Comparison of ENCODE assay signal across 23 cellular contexts in genomic region chr13:112824429-112824828, GRCh38.
DNase-seq lines count a peak whose midpoint lies in the region; ATAC-seq, FAIRE-seq and TF ChIP-seq lines count a peak whose summit lies in the region.
"Had no signal": no experiment of that assay in that cellular context is flagged by ENCODE, and none has a peak within 500 bp of the region (broad histone marks: within the 10 kb centered on the region; RNA-seq: fewer than 3 reads in every experiment).

No MANE protein-coding gene starts in this region.

- in situ Hi-C loops in HepG2 (cut with HindIII; ENCODE audit: extremely low pct_ligation_motif_present, low pct_unique_long_range_greater_than_20kb): no loop called here

- no peak overlapping the region for H3K9ac ChIP-seq in HepG2 (ENCODE audit: insufficient read depth, low read depth, low read length)

- H4K20me1 ChIP-seq in HepG2 (ENCODE audit: insufficient read depth, low read length) (no peaks in the 10 kb centered on the region), hepatocyte (ENCODE audit: insufficient read depth, poor library complexity, severe bottlenecking) (no peaks in the 10 kb centered on the region)

- no peak for TF ChIP-seq POLR2A in HepG2 (IDR thresholded peaks at IDR 0.05; ENCODE audit: insufficient read depth in 1 of 2, low read depth in 2 of 2, low read length in 2 of 2)

- no peak overlapping the region for H3K4me2 ChIP-seq in HepG2 (ENCODE audit: low read depth, low read length)
- H3K4me2 ChIP-seq in hepatocyte: no peak overlapping the region

- POLR2A ChIA-PET in HepG2 (lab: Yijun Ruan, JAX): no interaction called here

- no peak for TF ChIP-seq RAD21 in HepG2 (CRISPR knock-in tag; IDR thresholded peaks at IDR 0.05)

- CTCF ChIA-PET in HepG2 (lab: Yijun Ruan, JAX; ENCODE audit: low intra/inter-chr PET ratio, low total read pairs): no interaction called here

- H3K27me3 Mint-ChIP-seq in nephron progenitor cell (ENCODE audit: low read depth, poor library complexity): peaks cover 5% of the 10 kb centered on the region
- H3K27me3 Mint-ChIP-seq: B cell; CD4-positive, alpha-beta memory T cell had no signal

- no peak for FAIRE-seq in HepG2 (lab: Jason Lieb, UNC)
- FAIRE-seq: A204.1, GM12891, GM18507 had no signal

- no peaks in the 10 kb centered on the region for H3K4me1 Mint-ChIP-seq in nephron progenitor cell
- H3K4me1 Mint-ChIP-seq: B cell; CD4-positive, alpha-beta memory T cell had no signal

- no peak overlapping the region for H3K4me3 Mint-ChIP-seq in nephron progenitor cell
- H3K4me3 Mint-ChIP-seq: B cell; CD4-positive, alpha-beta memory T cell; HFFc6 had no signal

- no peaks in the 10 kb centered on the region for H3K9me2 ChIP-seq in hepatocyte (replicated peaks; ENCODE audit: insufficient read depth)

- peak; percentile 13 for DNase-seq in activated CD8-positive, alpha-beta memory T cell treated with anti-CD3 and anti-CD28 coated beads, Interleukin-2, amount 50 U/mL, for 48 hours
- no peak for DNase-seq in activated CD8-positive, alpha-beta memory T cell treated with anti-CD3 and anti-CD28 coated beads for 24 hours
- DNase-seq in dermis blood vessel endothelial cell (peak; percentile 17), HepG2 (ENCODE audit: low spot score) (no peak), posterior vena cava (ENCODE audit: low spot score) (peak; percentile 66), NCI-H345 (lab: John Stamatoyannopoulos, UW) (no peak), nephron progenitor cell (no peak), hepatocyte (ENCODE audit: low spot score) (no peak)
- DNase-seq: C1 segment of cervical spinal cord; Calu3; CD4-positive, alpha-beta memory T cell; COR-L47; DMS53; DMS79 treated with DMSO at 0.1 percent for 48 hours; GF-D8; GOT3; HFFc6 had no signal

- BruUV-seq in HepG2 (replicated peaks; lab: Mats Ljungman, UMichigan): no TSS peak

- no peak overlapping the region for H3K27ac Mint-ChIP-seq in nephron progenitor cell
- H3K27ac Mint-ChIP-seq: B cell; CD4-positive, alpha-beta memory T cell; HFFc6 had no signal

- intact Hi-C loops in HepG2 (cut with micrococcal nuclease; ENCODE audit: unreplicated experiment): no loop called here
- intact Hi-C loops in posterior vena cava (cut with DNase I): no loop called here

- H3K27ac ChIP-seq in HepG2 (ENCODE audit: extremely low read length, insufficient read depth, low read length) (no peak overlapping the region), hepatocyte (no peak overlapping the region)
- H3K27ac ChIP-seq: 22Rv1 had no signal

- no peaks in the 10 kb centered on the region for H3K4me1 ChIP-seq in HepG2 (ENCODE audit: insufficient read depth, low read length)
- no peaks in the 10 kb centered on the region for H3K4me1 ChIP-seq in hepatocyte (ENCODE audit: insufficient read depth)
- H3K4me1 ChIP-seq: HAP-1 had no signal

- no peaks in the 10 kb centered on the region for H3K79me2 ChIP-seq in HepG2 (ENCODE audit: insufficient read depth, low read length)
- no peaks in the 10 kb centered on the region for H3K79me2 ChIP-seq in hepatocyte

- H3K36me3 Mint-ChIP-seq in nephron progenitor cell (ENCODE audit: low read depth): peaks cover 69% of the 10 kb centered on the region

- no peak for ATAC-seq in HepG2

- H3K27me3 ChIP-seq in HepG2 (ENCODE audit: control insufficient read depth in 1 of 2, insufficient read depth in 2 of 2, low read length in 2 of 2) (no peaks in the 10 kb centered on the region), hepatocyte (no peaks in the 10 kb centered on the region)

- H2AFZ ChIP-seq in HepG2 (ENCODE audit: low read length) (no peak overlapping the region), hepatocyte (no peak overlapping the region)

- TF ChIP-seq CTCF in HepG2 (CRISPR knock-in tag; IDR thresholded peaks at IDR 0.05): no peak
- no peak for TF ChIP-seq CTCF in nephron progenitor cell (IDR thresholded peaks at IDR 0.05)
- TF ChIP-seq CTCF in hepatocyte (IDR thresholded peaks at IDR 0.05; ENCODE audit: poor library complexity): no peak

- H3K36me3 ChIP-seq in HepG2 (replicated peaks in 1 of 2; ENCODE audit: control insufficient read depth in 1 of 2, insufficient read depth in 2 of 2, low read length in 2 of 2) (peaks cover 38 to 93% of the 10 kb centered on the region in 2 experiments), hepatocyte (replicated peaks; ENCODE audit: insufficient read depth, low read depth) (no peaks in the 10 kb centered on the region)

- H3K4me3 ChIP-seq in HepG2 (replicated peaks in 1 of 3; ENCODE audit: insufficient read depth in 1 of 3, low read depth in 2 of 3, low read length in 3 of 3) (no peak overlapping the region), hepatocyte (no peak overlapping the region)
- H3K4me3 ChIP-seq: HAP-1 had no signal

- WGBS in HepG2 (ENCODE audit: low lambda C conversion rate): 99% methylated on average over 10 of the region's 10 CpGs
- 96% methylated on average over 10 of the region's 10 CpGs for whole genome bisulfite sequencing in hepatocyte (ENCODE audit: low lambda C conversion rate, missing lambda C conversion rate)

- H3K9me3 ChIP-seq in HepG2 (ENCODE audit: low read length) (no peaks in the 10 kb centered on the region), hepatocyte (ENCODE audit: low read depth) (no peaks in the 10 kb centered on the region)
- H3K9me3 ChIP-seq: HAP-1 had no signal

- no peak for TF ChIP-seq EP300 in HepG2 (IDR thresholded peaks at IDR 0.05; ENCODE audit: low read depth in 2 of 2, low read length in 2 of 2)
- TF ChIP-seq EP300 in HepG2 (CRISPR knock-in tag; IDR thresholded peaks at IDR 0.05; ENCODE audit: borderline replicate concordance): no peak

- no peaks in the 10 kb centered on the region for H3K9me3 Mint-ChIP-seq in nephron progenitor cell
- H3K9me3 Mint-ChIP-seq: HFFc6 had no signal

TF ChIP-seq in HepG2, 621 proteins besides CTCF, POLR2A, EP300 and RAD21:
- TF ChIP-seq ZNF850 (CRISPR knock-in tag; conservative IDR thresholded peaks at IDR 0.05) (no peak), CSRNP1 (CRISPR knock-in tag; IDR thresholded peaks at IDR 0.05) (no peak), FOXM1 (CRISPR knock-in tag; IDR thresholded peaks at IDR 0.05) (no peak), ZNF547 (CRISPR knock-in tag; IDR thresholded peaks at IDR 0.05) (no peak), RXRB (CRISPR knock-in tag; IDR thresholded peaks at IDR 0.05; ENCODE audit: borderline replicate concordance) (no peak), RBM22 (optimal IDR thresholded peaks at IDR 0.05; ENCODE audit: low read length) (peak; percentile 60), PHF8 (CRISPR knock-in tag; IDR thresholded peaks at IDR 0.05) (no peak), ZNF691 (CRISPR knock-in tag; IDR thresholded peaks at IDR 0.05; ENCODE audit: borderline replicate concordance, low read depth) (no peak)

Comparison
In these comparisons a context has a peak if more than half of its experiments do, and no peak if none do; other contexts are left out.
1. DNase-seq: peak in activated CD8-positive, alpha-beta memory T cell treated with anti-CD3 and anti-CD28 coated beads, Interleukin-2, amount 50 U/mL, for 48 hours (single experiment), dermis blood vessel endothelial cell (single experiment) and posterior vena cava (single experiment); none in activated CD8-positive, alpha-beta memory T cell treated with anti-CD3 and anti-CD28 coated beads for 24 hours (single experiment), HepG2 (single experiment), NCI-H345 (single experiment), nephron progenitor cell (single experiment) and hepatocyte (single experiment).